ENCODE assay signal across 21 cellular contexts in genomic region chr7:35405461-35405860, GRCh38.
"Had no signal": no experiment of that assay in that cellular context is flagged by ENCODE, and none has a peak within 500 bp of the region (broad histone marks: within the 10 kb centered on the region; RNA-seq: fewer than 3 reads in every experiment).

No MANE protein-coding gene starts in this region.

- ATAC-seq: K562 had no signal

- H3K4me3 ChIP-seq: K562 had no signal

- H3K27ac ChIP-seq: HL-60, KMS-11 had no signal

- DNase-seq: Kasumi-1, MV-4-11, NCI-H1092, NCI-H1105 treated with DMSO at 0.1 percent for 48 hours, NCI-H1417 treated with DMSO at 0.1 percent for 48 hours, NCI-H146, NCI-H1694 treated with DMSO at 0.1 percent for 48 hours, NCI-H1930, NCI-H2081, NCI-H2107, NCI-H2227 treated with DMSO at 0.1 percent for 48 hours, NCI-H524, NCI-H526 treated with DMSO at 0.1 percent for 48 hours, NCI-H748 treated with DMSO at 0.1 percent for 48 hours, RPMI8226, SHP77, SK-N-SH, SW 1271 had no signal

- H3K4me2 ChIP-seq: KMS-11, SK-N-SH had no signal

- H3K9me2 ChIP-seq: SK-N-SH had no signal

- H3K9me3 ChIP-seq: SK-N-SH had no signal

- H3K9ac ChIP-seq: KMS-11, SK-N-SH had no signal
